In the genomic region with DNA sequence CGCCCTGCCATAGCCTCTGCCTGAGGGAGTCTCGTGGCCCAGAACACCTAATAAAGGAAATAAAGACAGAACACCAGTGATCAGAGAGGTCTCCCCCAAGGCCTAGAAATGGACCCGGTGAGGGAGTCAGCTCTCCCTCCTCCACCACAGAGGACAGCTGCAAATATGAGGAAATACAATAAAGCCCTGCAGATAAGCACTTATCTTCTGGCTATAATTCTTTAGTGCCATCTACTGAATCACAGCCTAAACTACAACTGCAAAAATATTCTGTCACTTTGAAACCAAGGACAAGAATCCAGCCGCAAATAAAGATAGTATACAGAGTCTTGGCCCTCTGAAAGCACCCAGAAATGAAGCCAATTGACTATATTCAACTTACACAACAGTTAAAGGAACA, we compare ENCODE assay signal across 1 cellular context.
TF ChIP-seq lines count a peak whose summit lies in the region.

No MANE protein-coding gene starts in this region.

TF ChIP-seq in endothelial cell of umbilical vein, 7 proteins besides CTCF, POLR2A, EP300 and RAD21:
- TF ChIP-seq FOS (IDR thresholded peaks at IDR 0.05; ENCODE audit: borderline replicate concordance, insufficient read depth, low read length) (no peak), MYC (IDR thresholded peaks at IDR 0.05; ENCODE audit: low read depth, low read length) (no peak), POLR2AphosphoS5 (IDR thresholded peaks at IDR 0.05; ENCODE audit: insufficient read depth, low read depth, low read length) (no peak), GATA2 (IDR thresholded peaks at IDR 0.05; ENCODE audit: insufficient read depth, insufficient read length, low read depth, low read length) (no peak), EZH2 (IDR thresholded peaks at IDR 0.05; ENCODE audit: borderline replicate concordance, low read depth, low read length, severe bottlenecking) (no peak), JUN (IDR thresholded peaks at IDR 0.05; ENCODE audit: borderline replicate concordance, insufficient read depth, insufficient read length, low read depth) (no peak)
- TF ChIP-seq, protein P1, sequence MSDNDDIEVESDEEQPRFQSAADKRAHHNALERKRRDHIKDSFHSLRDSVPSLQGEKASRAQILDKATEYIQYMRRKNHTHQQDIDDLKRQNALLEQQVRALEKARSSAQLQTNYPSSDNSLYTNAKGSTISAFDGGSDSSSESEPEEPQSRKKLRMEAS (IDR thresholded peaks at IDR 0.05; ENCODE audit: insufficient read depth, insufficient read length) = no peak
